ENCODE assay signal across 8 cellular contexts in the genomic region with DNA sequence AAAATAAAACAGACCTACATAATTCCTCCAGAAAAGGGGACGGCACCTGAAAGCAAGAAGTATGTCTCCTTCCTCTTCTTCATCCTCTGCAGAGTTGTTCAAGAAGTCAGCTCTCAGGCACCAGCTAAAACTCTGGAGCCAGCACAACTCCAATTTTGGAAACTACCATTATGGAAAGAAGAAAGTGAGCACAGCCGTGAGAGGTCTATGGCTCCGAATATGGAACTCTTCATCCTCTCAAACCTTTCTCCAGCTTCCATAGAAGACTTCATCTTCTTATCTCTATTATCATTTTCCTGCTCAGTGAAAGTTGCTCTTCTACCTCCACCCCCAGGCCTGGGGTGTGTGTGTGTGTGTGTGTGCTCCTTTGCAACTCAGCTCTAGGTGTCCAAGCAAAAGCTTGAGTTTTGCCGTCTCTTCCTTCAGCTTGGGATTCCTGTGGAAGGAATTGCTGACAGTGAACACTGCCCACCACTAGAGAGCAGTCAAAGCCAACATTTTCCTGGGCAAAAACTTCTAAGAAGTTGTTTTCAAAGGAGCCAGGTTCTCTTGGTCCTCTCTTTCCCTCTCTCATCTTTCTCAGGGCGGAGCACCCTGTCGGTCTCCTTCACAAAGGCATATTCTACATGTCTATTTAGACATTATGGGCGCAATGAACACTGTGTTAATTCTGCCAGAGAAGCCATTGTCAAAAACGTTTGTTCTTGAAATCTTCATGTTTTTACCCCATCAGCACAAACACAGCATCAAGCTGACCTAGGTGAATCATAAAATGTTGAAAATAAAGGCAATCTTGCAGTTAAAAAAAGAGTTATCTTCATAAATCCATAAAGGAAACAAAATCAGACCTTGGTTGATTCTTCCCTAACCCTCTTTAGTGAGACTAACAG.
A peak's percentile ranks its signal among the peaks of the same experiment; 100 is the strongest.
DNase-seq lines count a peak whose midpoint lies in the region; ATAC-seq and TF ChIP-seq lines count a peak whose summit lies in the region.

No MANE protein-coding gene starts in this region.

- H3K27ac ChIP-seq in DND-41 (ENCODE audit: low read length), result no peak overlapping the region
- no peak overlapping the region for H3K27ac ChIP-seq in Panc1 (ENCODE audit: low read length)

- H3K4me1 ChIP-seq in DND-41 (ENCODE audit: insufficient read depth, low read length), result no peaks in the 10 kb centered on the region
- H3K4me1 ChIP-seq in Panc1 (ENCODE audit: control insufficient read depth, insufficient read depth, low read length), result no peaks in the 10 kb centered on the region

- ATAC-seq in DND-41 (ENCODE audit: insufficient read depth, low read depth), result peak; percentile 77
- ATAC-seq in Panc1, result peak; percentile 63; the same call in 1 of the 2 replicates
- no peak for ATAC-seq in HG02885 (IDR thresholded peaks at IDR 0.05; ENCODE audit: poor library complexity, unreplicated experiment)
- no peak for ATAC-seq in GM18868 (IDR thresholded peaks at IDR 0.05; ENCODE audit: unreplicated experiment)
- ATAC-seq in HG02852 (IDR thresholded peaks at IDR 0.05; ENCODE audit: unreplicated experiment), result no peak

- H3K27me3 Mint-ChIP-seq in endothelial cell (ENCODE audit: unreplicated experiment), result no peaks in the 10 kb centered on the region

- H3K4me3 Mint-ChIP-seq in endothelial cell (ENCODE audit: unreplicated experiment), result no peak overlapping the region

- H3K27me3 ChIP-seq in DND-41 (ENCODE audit: insufficient read depth, low read length, poor library complexity) (no peaks in the 10 kb centered on the region), Panc1 (ENCODE audit: control insufficient read depth, insufficient read depth, low read length) (no peaks in the 10 kb centered on the region)

- POLR2A ChIA-PET in Panc1 (lab: Charles Lee), result no interaction called here

- peak; percentile 48 for DNase-seq in DND-41
- DNase-seq in HT1080 (ENCODE audit: low read depth), result peak; percentile 55
- DNase-seq in Panc1 (ENCODE audit: low read depth, low spot score), result peak; percentile 18
- peak; percentile 53 for DNase-seq in endothelial cell (ENCODE audit: low spot score)
- DNase-seq in middle frontal gyrus (ENCODE audit: extremely low spot score, low spot score), result peak; percentile 33

- H3K9ac ChIP-seq in DND-41 (ENCODE audit: low read depth, low read length), result no peak overlapping the region

- TF ChIP-seq CTCF in DND-41 (IDR thresholded peaks at IDR 0.05; ENCODE audit: borderline replicate concordance, extremely low read depth, low read length, poor library complexity, severe bottlenecking) (peak; percentile 88), Panc1 (IDR thresholded peaks at IDR 0.05) (peak; percentile 71), endothelial cell (IDR thresholded peaks at IDR 0.05; ENCODE audit: unreplicated experiment) (peak; percentile 74)

- no peak overlapping the region for H3K4me3 ChIP-seq in DND-41 (ENCODE audit: low read depth in 1 of 2, low read length in 2 of 2)
- H3K4me3 ChIP-seq in Panc1 (ENCODE audit: low read depth in 2 of 2, low read length in 2 of 2), result no peak overlapping the region

- no peak overlapping the region for H3K4me2 ChIP-seq in DND-41 (ENCODE audit: insufficient read depth, low read length)

- no TSS peak for BruUV-seq in Panc1 (replicated peaks; lab: Mats Ljungman, UMichigan)

- no peaks in the 10 kb centered on the region for H3K9me3 ChIP-seq in DND-41 (ENCODE audit: insufficient read depth, low read length, severe bottlenecking)
- no peaks in the 10 kb centered on the region for H3K9me3 ChIP-seq in Panc1 (ENCODE audit: control insufficient read depth, insufficient read depth, low read depth, low read length)

- H3K27ac Mint-ChIP-seq in endothelial cell (ENCODE audit: unreplicated experiment), result no peak overlapping the region

- no peaks in the 10 kb centered on the region for H3K9me3 Mint-ChIP-seq in endothelial cell (ENCODE audit: unreplicated experiment)

- no peaks in the 10 kb centered on the region for H4K20me1 ChIP-seq in DND-41 (ENCODE audit: insufficient read depth, low read length)

- CTCF ChIA-PET in Panc1 (lab: Charles Lee), result interaction anchor here (0.5 to 0.9 kb wide), 3 partner anchors 729 to 931 kb away, joined by 3 to 4 read pairs (median 4); no protein-coding TSS in a partner anchor

- H2AFZ ChIP-seq in DND-41 (ENCODE audit: low read depth, low read length), result no peak overlapping the region; the same call in 1 of the 2 replicates

- H3K36me3 ChIP-seq in DND-41 (ENCODE audit: insufficient read depth, low read length), result no peaks in the 10 kb centered on the region
- no peaks in the 10 kb centered on the region for H3K36me3 ChIP-seq in Panc1 (ENCODE audit: control insufficient read depth, insufficient read depth, low read length)

- H3K4me1 Mint-ChIP-seq in endothelial cell (ENCODE audit: unreplicated experiment), result no peaks in the 10 kb centered on the region

- in situ Hi-C loops in Panc1 (cut with HindIII; ENCODE audit: low pct_unique_long_range_greater_than_20kb, low sequenced_read_pairs), result no loop called here

- intact Hi-C loops in Panc1 (cut with micrococcal nuclease; ENCODE audit: unreplicated experiment), result loop anchor here (2.0 kb wide), 1 partner anchor 795 kb away; no protein-coding TSS in a partner anchor

- H3K36me3 Mint-ChIP-seq in endothelial cell (ENCODE audit: low read depth, unreplicated experiment), result no peaks in the 10 kb centered on the region

- H3K79me2 ChIP-seq in DND-41 (ENCODE audit: insufficient read depth, low read length), result no peaks in the 10 kb centered on the region

Comparison
In these comparisons a context has a peak if more than half of its experiments do, and no peak if none do; other contexts are left out.
1. ATAC-seq: peak in DND-41 (single experiment) and Panc1 (single experiment); none in HG02885 (single experiment), GM18868 (single experiment) and HG02852 (single experiment).
2. Peak in every context shown above with its lines, with median percentiles within 50 percentile points of each other: DNase-seq and CTCF ChIP-seq.